In genomic region chr12:79366374-79366773, GRCh38 we compare ENCODE assay signal across 17 cellular contexts.
"Had no signal": no experiment of that assay in that cellular context is flagged by ENCODE, and none has a peak within 500 bp of the region (broad histone marks: within the 10 kb centered on the region; RNA-seq: fewer than 3 reads in every experiment).

No MANE protein-coding gene starts in this region.

- H3K9me3 ChIP-seq: adrenal gland, esophagus muscularis mucosa, ovary, sigmoid colon, spleen, suprapubic skin had no signal

- H3K27me3 ChIP-seq: adrenal gland, esophagus muscularis mucosa, hepatocyte, ovary, sigmoid colon, spleen, suprapubic skin had no signal

- H3K4me1 ChIP-seq: adrenal gland, esophagus muscularis mucosa, spleen had no signal

- ATAC-seq: left ventricle myocardium superior had no signal

- H3K27ac Mint-ChIP-seq: stimulated activated naive CD8-positive, alpha-beta T cell treated with anti-CD3 and anti-CD28 coated beads, Interleukin-15, Interleukin-2, amounts not matched to agents 100 ng/mL and 50 ng/mL, for 24 hours; T-helper 2 cell treated with Interferon-gamma antibody and Interleukin-4, amounts not matched to agents 5 μg/mL and 100 μg/mL, for 36 hours had no signal

- H3K9me3 Mint-ChIP-seq: neural crest cell; stimulated activated naive CD8-positive, alpha-beta T cell treated with anti-CD3 and anti-CD28 coated beads, Interleukin-15, Interleukin-2, amounts not matched to agents 100 ng/mL and 50 ng/mL, for 24 hours; T-helper 2 cell treated with Interferon-gamma antibody and Interleukin-4, amounts not matched to agents 5 μg/mL and 100 μg/mL, for 36 hours had no signal

- H3K36me3 ChIP-seq: adrenal gland, esophagus muscularis mucosa, ovary, sigmoid colon, spleen, suprapubic skin had no signal

- H3K4me3 ChIP-seq: adrenal gland, coronary artery, esophagus muscularis mucosa, hepatocyte, ovary, sigmoid colon, spleen, suprapubic skin had no signal

- H3K27me3 Mint-ChIP-seq: stimulated activated naive CD8-positive, alpha-beta T cell treated with anti-CD3 and anti-CD28 coated beads, Interleukin-15, Interleukin-2, amounts not matched to agents 100 ng/mL and 50 ng/mL, for 24 hours had no signal

- DNase-seq: activated CD4-positive, alpha-beta T cell treated with anti-CD3 and anti-CD28 coated beads for 1 hour; activated CD4-positive, alpha-beta T cell treated with anti-CD3 and anti-CD28 coated beads, Interleukin-2, amount 50 U/mL, for 4 hours; activated naive CD4-positive, alpha-beta T cell treated with anti-CD3 and anti-CD28 coated beads, Interleukin-2, amount 50 U/mL, for 16 hours; activated T-cell treated with anti-CD3 and anti-CD28 coated beads, Interleukin-2, amount 50 U/mL, for 1 hour; adrenal gland; left ventricle myocardium superior; ovary; sigmoid colon; spleen; trophoblast cell had no signal

- H3K4me3 Mint-ChIP-seq: neural crest cell; stimulated activated naive CD8-positive, alpha-beta T cell treated with anti-CD3 and anti-CD28 coated beads, Interleukin-15, Interleukin-2, amounts not matched to agents 100 ng/mL and 50 ng/mL, for 24 hours; T-helper 2 cell treated with Interferon-gamma antibody and Interleukin-4, amounts not matched to agents 5 μg/mL and 100 μg/mL, for 36 hours had no signal
